20 cellular contexts compared by ENCODE assay signal in the genomic region with DNA sequence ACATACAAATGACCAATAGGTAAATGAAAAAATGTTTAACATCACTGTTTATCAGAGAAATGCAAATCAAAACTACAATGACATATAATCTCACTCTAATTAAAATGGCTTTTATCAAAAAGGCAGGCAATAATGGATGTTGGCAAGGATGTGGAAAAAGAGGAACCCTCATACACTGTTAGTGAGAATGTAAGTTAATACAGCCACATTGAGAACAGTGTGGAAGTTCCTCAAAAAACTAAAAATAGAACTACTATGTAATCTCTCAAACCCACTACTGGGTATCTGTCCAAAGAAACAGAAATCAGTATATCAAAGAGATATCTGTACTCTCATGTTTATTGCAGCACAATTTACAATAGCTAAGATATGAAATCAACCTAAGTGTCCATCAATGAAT.
"Had no signal": no experiment of that assay in that cellular context is flagged by ENCODE, and none has a peak within 500 bp of the region (broad histone marks: within the 10 kb centered on the region; RNA-seq: fewer than 3 reads in every experiment).

No MANE protein-coding gene starts in this region.

- DNase-seq: effector memory CD8-positive, alpha-beta T cell; esophagus squamous epithelium; foreskin fibroblast; glutamatergic neuron; islet precursor cell; mammary epithelial cell; naive thymus-derived CD4-positive, alpha-beta T cell; posterior cingulate gyrus; spleen; stimulated activated CD4-positive, alpha-beta T cell treated with anti-CD3 and anti-CD28 coated beads, Interleukin-15, amount 100 ng/mL, for 24 hours; stimulated activated CD4-positive, alpha-beta T cell treated with anti-CD3 and anti-CD28 coated beads, Interleukin-1b, Interleukin-23, amount 100 ng/mL, for 48 hours; stimulated activated CD4-positive, alpha-beta T cell treated with anti-CD3 and anti-CD28 coated beads, Interleukin-4, amount 100 ng/mL, for 24 hours; tibial artery; upper lobe of left lung; uterus had no signal

- ATAC-seq: effector memory CD8-positive, alpha-beta T cell; gastroesophageal sphincter; left lobe of liver; naive thymus-derived CD4-positive, alpha-beta T cell; sciatic nerve; stimulated activated memory B cell treated with anti-CD40 and anti-IgM and Interleukin-4, amounts not matched to agents 10 μg/mL and 1 μg/mL and 100 μg/mL, for 72 hours had no signal

- H3K27me3 Mint-ChIP-seq: effector memory CD8-positive, alpha-beta T cell; stimulated activated memory B cell treated with anti-CD40 and anti-IgM and Interleukin-4, amounts not matched to agents 10 μg/mL and 1 μg/mL and 100 μg/mL, for 72 hours had no signal

- H3K4me3 Mint-ChIP-seq: effector memory CD8-positive, alpha-beta T cell; naive thymus-derived CD4-positive, alpha-beta T cell; stimulated activated memory B cell treated with anti-CD40 and anti-IgM and Interleukin-4, amounts not matched to agents 10 μg/mL and 1 μg/mL and 100 μg/mL, for 72 hours; stimulated activated naive CD8-positive, alpha-beta T cell treated with anti-CD3 and anti-CD28 coated beads, Interleukin-15, Interleukin-2, amounts not matched to agents 100 ng/mL and 50 ng/mL, for 24 hours had no signal

- H3K4me1 Mint-ChIP-seq: naive thymus-derived CD4-positive, alpha-beta T cell; stimulated activated memory B cell treated with anti-CD40 and anti-IgM and Interleukin-4, amounts not matched to agents 10 μg/mL and 1 μg/mL and 100 μg/mL, for 72 hours had no signal

- H3K36me3 Mint-ChIP-seq: stimulated activated memory B cell treated with anti-CD40 and anti-IgM and Interleukin-4, amounts not matched to agents 10 μg/mL and 1 μg/mL and 100 μg/mL, for 72 hours had no signal

- H3K27ac Mint-ChIP-seq: effector memory CD8-positive, alpha-beta T cell; naive thymus-derived CD4-positive, alpha-beta T cell; stimulated activated memory B cell treated with anti-CD40 and anti-IgM and Interleukin-4, amounts not matched to agents 10 μg/mL and 1 μg/mL and 100 μg/mL, for 72 hours; stimulated activated naive CD8-positive, alpha-beta T cell treated with anti-CD3 and anti-CD28 coated beads, Interleukin-15, Interleukin-2, amounts not matched to agents 100 ng/mL and 50 ng/mL, for 24 hours had no signal
